In genomic region chr6:228881-229651, GRCh38 we compare ENCODE assay signal across 1 cellular context.
TF ChIP-seq lines count a peak whose summit lies in the region.

No MANE protein-coding gene starts in this region.

TF ChIP-seq in H1, 55 proteins besides CTCF, POLR2A, EP300 and RAD21 (continued from another document):
- TF ChIP-seq CHD7 (IDR thresholded peaks at IDR 0.05; ENCODE audit: insufficient replicate concordance, low read length) (no peak), RFX5 (IDR thresholded peaks at IDR 0.05; ENCODE audit: borderline replicate concordance, low read depth, low read length) (no peak), SIX5 (IDR thresholded peaks at IDR 0.05; ENCODE audit: low read depth, low read length) (no peak), NANOG (IDR thresholded peaks at IDR 0.05; ENCODE audit: insufficient read depth, low read depth, low read length, poor library complexity, severe bottlenecking) (no peak), ATF3 (IDR thresholded peaks at IDR 0.05; ENCODE audit: insufficient read depth, low read depth, low read length) (no peak), CHD2 (IDR thresholded peaks at IDR 0.05; ENCODE audit: low read length) (no peak), SP4 (IDR thresholded peaks at IDR 0.05; ENCODE audit: low read length) (no peak), POU5F1 (IDR thresholded peaks at IDR 0.05; ENCODE audit: low read depth, low read length) (no peak), TAF7 (optimal IDR thresholded peaks at IDR 0.05; ENCODE audit: borderline replicate concordance, low read depth, low read length) (no peak), JUN (IDR thresholded peaks at IDR 0.05; ENCODE audit: low read depth, low read length) (no peak), BRCA1 (IDR thresholded peaks at IDR 0.05; ENCODE audit: low read depth, low read length) (no peak), MAFK (IDR thresholded peaks at IDR 0.05; ENCODE audit: low read depth, low read length) (no peak), SP2 (IDR thresholded peaks at IDR 0.05; ENCODE audit: low read length) (no peak), GABPA (IDR thresholded peaks at IDR 0.05; ENCODE audit: borderline replicate concordance, insufficient read depth, low read length) (no peak)
